8 cellular contexts compared by ENCODE assay signal in genomic region chr12:50166776-50167025, GRCh38. TPM values are rescaled to one million over a fixed set of nuclear protein-coding genes. Genes with fewer than 3 reads are reported as not detected.
DNase-seq lines count a peak whose midpoint lies in the region; ATAC-seq and TF ChIP-seq lines count a peak whose summit lies in the region.

No MANE protein-coding gene starts in this region.

- in situ Hi-C loops in transverse colon (cut with MboI; ENCODE audit: low pct_ligation_motif_present in 1 of 4, low pct_unique_long_range_greater_than_20kb in 1 of 4, low sequenced_read_pairs in 3 of 4): loop anchor here in 1 of 4 donors (10.0 kb wide), 1 partner anchor 52 kb away; the partner anchor contains the start of gene COX14

- H3K36me3 ChIP-seq in duodenal mucosa (ENCODE audit: control insufficient read depth in 1 of 2, insufficient read depth in 2 of 2, low read length in 2 of 2): no peaks in the 10 kb centered on the region
- H3K36me3 ChIP-seq in transverse colon: no peaks in the 10 kb centered on the region

- peaks cover 14% of the 10 kb centered on the region for H3K36me3 Mint-ChIP-seq in activated CD4-positive, alpha-beta T cell treated with anti-CD3 and anti-CD28 coated beads for 36 hours (ENCODE audit: low read depth)
- H3K36me3 Mint-ChIP-seq in T-helper 17 cell (ENCODE audit: low read depth): no peaks in the 10 kb centered on the region
- H3K36me3 Mint-ChIP-seq in nephron progenitor cell (ENCODE audit: low read depth): peaks cover 19% of the 10 kb centered on the region

- no peak for TF ChIP-seq EP300 in transverse colon (IDR thresholded peaks at IDR 0.05; ENCODE audit: low read depth)

- 0% methylated on average over 10 of the region's 10 CpGs; no CpG with 5 or more reads in 1 of the 2 donors for WGBS in transverse colon (ENCODE audit: low coverage in 1 of 2), 2 donors

- no peak for TF ChIP-seq CTCF in nephron progenitor cell (IDR thresholded peaks at IDR 0.05)
- no peak for TF ChIP-seq CTCF in transverse colon (IDR thresholded peaks at IDR 0.05)

- no peaks in the 10 kb centered on the region for H3K27me3 ChIP-seq in duodenal mucosa (ENCODE audit: control insufficient read depth in 1 of 2, insufficient read depth in 2 of 2, low read length in 2 of 2)
- H3K27me3 ChIP-seq in transverse colon: no peaks in the 10 kb centered on the region

- CTCF ChIA-PET in activated CD4-positive, alpha-beta T cell treated with anti-CD3 and anti-CD28 coated beads for 36 hours (lab: Charles Lee): interaction anchor here (0.6 to 5.2 kb wide), 14 partner anchors 9 to 1189 kb away, joined by 3 to 33 read pairs (median 7); partner anchors contain the start of genes COX14 and SMARCD1

- peak overlapping the region; percentile 96 for H3K27ac Mint-ChIP-seq in activated CD4-positive, alpha-beta T cell treated with anti-CD3 and anti-CD28 coated beads for 36 hours
- H3K27ac Mint-ChIP-seq in T-helper 17 cell (peak overlapping the region; percentile 79), nephron progenitor cell (peak overlapping the region; percentile 96)

- intact Hi-C loops in activated CD4-positive, alpha-beta T cell treated with anti-CD3 and anti-CD28 coated beads for 36 hours (cut with DNase I, micrococcal nuclease): loop anchor here (1.0 to 2.0 kb wide), 12 partner anchors 20 to 598 kb away; partner anchors contain the start of genes RACGAP1 (in 2 of the 2), SMARCD1 (in 2 of the 2), BCDIN3D (in 1 of the 2) and COX14 (in 1 of the 2)
- intact Hi-C loops in transverse colon (cut with DNase I; ENCODE audit: low total_unique reads): no loop called here

- H3K4me3 ChIP-seq in duodenal mucosa (ENCODE audit: low read depth in 1 of 2, low read length in 2 of 2) (peak overlapping the region; percentile 84), transverse colon (peak overlapping the region; percentile 70 to 85 (median 80))

- no peaks in the 10 kb centered on the region for H3K9me3 Mint-ChIP-seq in activated CD4-positive, alpha-beta T cell treated with anti-CD3 and anti-CD28 coated beads for 36 hours (ENCODE audit: low read depth)
- peaks cover 23% of the 10 kb centered on the region for H3K9me3 Mint-ChIP-seq in nephron progenitor cell

- H3K27ac ChIP-seq in duodenal mucosa (ENCODE audit: low read depth, low read length) (peak overlapping the region; percentile 88), transverse colon (peak overlapping the region; percentile 88 to 93 (median 92))

- peaks cover 29% of the 10 kb centered on the region for H3K4me1 Mint-ChIP-seq in activated CD4-positive, alpha-beta T cell treated with anti-CD3 and anti-CD28 coated beads for 36 hours
- H3K4me1 Mint-ChIP-seq in T-helper 17 cell (peaks cover 14% of the 10 kb centered on the region), nephron progenitor cell (peaks cover 37% of the 10 kb centered on the region)

- no peak for ATAC-seq in activated CD4-positive, alpha-beta T cell treated with anti-CD3 and anti-CD28 coated beads for 36 hours
- ATAC-seq in T-helper 17 cell (no peak), GM21723 (IDR thresholded peaks at IDR 0.05; ENCODE audit: unreplicated experiment) (no peak)

- TF ChIP-seq POLR2A in transverse colon (IDR thresholded peaks at IDR 0.05): no peak

- H3K4me3 Mint-ChIP-seq in activated CD4-positive, alpha-beta T cell treated with anti-CD3 and anti-CD28 coated beads for 36 hours: peak overlapping the region; percentile 85
- H3K4me3 Mint-ChIP-seq in T-helper 17 cell: peak overlapping the region; percentile 92
- H3K4me3 Mint-ChIP-seq in nephron progenitor cell: peak overlapping the region; percentile 86

- H3K4me1 ChIP-seq in duodenal mucosa (ENCODE audit: control insufficient read depth in 1 of 2, insufficient read depth in 2 of 2, low read length in 2 of 2): peaks cover 4 to 11% of the 10 kb centered on the region in 2 donors
- H3K4me1 ChIP-seq in transverse colon: peaks cover 2 to 22% (median 12%) of the 10 kb centered on the region in 4 donors

- POLR2A ChIA-PET in activated CD4-positive, alpha-beta T cell treated with anti-CD3 and anti-CD28 coated beads for 36 hours (lab: Charles Lee): interaction anchor here (0.6 to 2.6 kb wide), 10 partner anchors 9 to 598 kb away, joined by 3 to 26 read pairs (median 5); partner anchors contain the start of genes COX14 and SMARCD1

- H3K9ac ChIP-seq in duodenal mucosa (ENCODE audit: low read depth in 1 of 2, low read length in 2 of 2): peak overlapping the region; percentile 48 to 75

- H3K9me3 ChIP-seq in T-helper 17 cell (ENCODE audit: control insufficient read depth, low read length, poor library complexity, severe bottlenecking): no peaks in the 10 kb centered on the region
- no peaks in the 10 kb centered on the region for H3K9me3 ChIP-seq in duodenal mucosa (ENCODE audit: control insufficient read depth in 1 of 2, low read length in 2 of 2)
- H3K9me3 ChIP-seq in transverse colon: no peaks in the 10 kb centered on the region

- DNase-seq in activated CD4-positive, alpha-beta T cell treated with anti-CD3 and anti-CD28 coated beads for 36 hours: peak; percentile 84
- no peak for DNase-seq in activated CD4-positive, alpha-beta T cell treated with anti-CD3 and anti-CD28 coated beads, Interleukin-2, amount 50 U/mL, for 1 hour
- DNase-seq in T-helper 17 cell: no peak
- no peak for DNase-seq in nephron progenitor cell
- DNase-seq in transverse colon: no peak
- DNase-seq in NK-92 (lab: John Stamatoyannopoulos, UW; ENCODE audit: unreplicated experiment): no peak

- H3K27me3 Mint-ChIP-seq in activated CD4-positive, alpha-beta T cell treated with anti-CD3 and anti-CD28 coated beads for 36 hours: no peaks in the 10 kb centered on the region
- H3K27me3 Mint-ChIP-seq in T-helper 17 cell (no peaks in the 10 kb centered on the region), nephron progenitor cell (ENCODE audit: low read depth, poor library complexity) (peaks cover 8% of the 10 kb centered on the region)

RNA-seq across cellular contexts. Expression of gene CERS5, which starts 0.5 kb away (rescaled TPM):
- 10 to 100 TPM; 49.4 to 64.4 TPM for total RNA-seq in activated CD4-positive, alpha-beta T cell treated with anti-CD3 and anti-CD28 coated beads for 36 hours
- 10 to 100 TPM; 51.6 to 57.8 TPM for total RNA-seq in T-helper 17 cell
- total RNA-seq in transverse colon: 10 to 100 TPM; 17.5 to 32.5 (median 21.0) TPM

RNA-seq across cellular contexts. Expression of gene COX14, which starts 54.7 kb away (rescaled TPM):
- total RNA-seq in activated CD4-positive, alpha-beta T cell treated with anti-CD3 and anti-CD28 coated beads for 36 hours: 10 to 100 TPM; 26.8 to 44.2 TPM
- total RNA-seq in T-helper 17 cell (10 to 100 TPM; 40.1 to 45.1 TPM), transverse colon (100 to 1,000 TPM in 1 of 4 donors, 10 to 100 TPM in 3; 22.1 to 107 (median 62.0) TPM)
